Comparison of ENCODE assay signal across 28 cellular contexts in the genomic region with DNA sequence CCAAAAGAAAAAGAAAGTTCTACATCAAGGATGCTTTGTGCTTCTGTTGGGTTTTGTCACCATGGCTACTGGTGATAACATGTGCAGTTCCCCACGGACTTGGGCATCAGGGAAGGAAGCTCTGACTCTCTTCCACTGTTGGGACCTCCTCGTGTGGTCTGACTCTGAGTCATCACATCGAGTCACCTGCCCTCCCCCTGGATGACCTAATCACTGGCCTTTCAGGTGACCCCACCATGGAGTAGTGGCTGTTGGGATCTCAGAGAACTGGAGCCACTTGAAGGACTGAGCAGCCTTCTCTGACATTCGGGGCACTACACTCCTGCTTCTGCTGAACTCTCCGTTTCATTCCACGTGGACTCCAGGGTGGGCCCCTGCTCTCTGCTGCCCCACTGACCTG.
DNase-seq lines count a peak whose midpoint lies in the region; ATAC-seq, FAIRE-seq and TF ChIP-seq lines count a peak whose summit lies in the region.
"Had no signal": no experiment of that assay in that cellular context is flagged by ENCODE, and none has a peak within 500 bp of the region (broad histone marks: within the 10 kb centered on the region; RNA-seq: fewer than 3 reads in every experiment).

No MANE protein-coding gene starts in this region.

- no peak overlapping the region for H3K27ac ChIP-seq in A549
- H3K27ac ChIP-seq: BLaER1 treated with 17β-estradiol and CSF1 and Interleukin-3, amounts not matched to agents 10 nM and 100 nM; coronary artery; epithelial cell of prostate; lower lobe of right lung; VCaP had no signal

- no peak for FAIRE-seq in A549 (lab: Jason Lieb, UNC)
- FAIRE-seq: GM19239 had no signal

- ATAC-seq in A549: peak; percentile 35 to 46; a peak in 4 of 6 replicates
- ATAC-seq: HCT116, Right ventricle myocardium inferior, T-cell had no signal

- no peak for TF ChIP-seq CTCF in A549 (IDR thresholded peaks at IDR 0.05)
- no peak for TF ChIP-seq CTCF in cardiac fibroblast (IDR thresholded peaks at IDR 0.05; ENCODE audit: low read depth, low read length)

- no peak for TF ChIP-seq RAD21 in A549 (conservative IDR thresholded peaks at IDR 0.05 in 1 of 2, IDR thresholded peaks at IDR 0.05 in 1 of 2)

- peak; percentile 16 to 44 for DNase-seq in A549 (ENCODE audit: low read depth in 1 of 2, low spot score in 1 of 2)
- peak; percentile 54 for DNase-seq in HT-29 (ENCODE audit: low spot score)
- peak; percentile 21 to 32 for DNase-seq in cardiac fibroblast (ENCODE audit: low read depth in 2 of 2)
- peak; percentile 6 for DNase-seq in kidney glomerular epithelial cell (lab: John Stamatoyannopoulos, UW)
- no peak for DNase-seq in NCI-H524 treated with DMSO at 0.1 percent for 48 hours (lab: John Stamatoyannopoulos, UW)
- no peak for DNase-seq in NCI-H2107 treated with DMSO at 0.1 percent for 48 hours (lab: John Stamatoyannopoulos, UW; ENCODE audit: unreplicated experiment)
- no peak for DNase-seq in medulla oblongata (ENCODE audit: extremely low spot score)
- no peak for DNase-seq in middle frontal gyrus (ENCODE audit: extremely low spot score, low spot score)
- DNase-seq: 8988T; activated CD4-positive, alpha-beta T cell treated with anti-CD3 and anti-CD28 coated beads, Interleukin-2, amount 50 U/mL, for 4 hours; activated naive CD4-positive, alpha-beta T cell treated with anti-CD3 and anti-CD28 coated beads for 36 hours; activated T-cell treated with anti-CD3 and anti-CD28 coated beads for 4 hours; aorta; DMS79; lower lobe of right lung; MV-4-11; NCI-H187 treated with DMSO at 0.1 percent for 48 hours; NCI-H510A treated with DMSO at 0.1 percent for 48 hours; stimulated activated CD8-positive, alpha-beta memory T cell treated with anti-CD3 and anti-CD28 coated beads, Interleukin-4, amount 100 ng/mL, for 48 hours; T-cell had no signal

- H3K4me3 ChIP-seq in A549 (no peak overlapping the region), cardiac fibroblast (replicated peaks in 1 of 2; ENCODE audit: low read depth in 2 of 2, low read length in 2 of 2) (no peak overlapping the region)
- H3K4me3 ChIP-seq: BLaER1 treated with 17β-estradiol and CSF1 and Interleukin-3, amounts not matched to agents 10 nM and 100 nM; coronary artery; lower lobe of right lung; smooth muscle cell had no signal

- CTCF ChIA-PET in A549 (lab: Yijun Ruan, JAX): no interaction called here

- no peak for TF ChIP-seq EP300 in A549 (IDR thresholded peaks at IDR 0.05)

- no peaks in the 10 kb centered on the region for H3K9me3 ChIP-seq in A549
- H3K9me3 ChIP-seq: BLaER1 treated with 17β-estradiol and CSF1 and Interleukin-3, amounts not matched to agents 10 nM and 100 nM; lower lobe of right lung had no signal

- no peak for TF ChIP-seq POLR2A in A549 (IDR thresholded peaks at IDR 0.05; ENCODE audit: low read length)

- H3K4me1 ChIP-seq in A549: no peaks in the 10 kb centered on the region
- H3K4me1 ChIP-seq: BLaER1 treated with 17β-estradiol and CSF1 and Interleukin-3, amounts not matched to agents 10 nM and 100 nM; lower lobe of right lung had no signal

- H3K4me2 ChIP-seq in A549: no peak overlapping the region
- H3K4me2 ChIP-seq: BLaER1 treated with 17β-estradiol and CSF1 and Interleukin-3, amounts not matched to agents 10 nM and 100 nM; smooth muscle cell had no signal

- POLR2A ChIA-PET in A549 (lab: Yijun Ruan, JAX): no interaction called here

- 20% methylated on average over 6 of the region's 6 CpGs for WGBS in A549 (ENCODE audit: missing lambda C conversion rate)

TF ChIP-seq in A549, 52 proteins besides CTCF, POLR2A, EP300 and RAD21:
- no peak for TF ChIP-seq PHF8 (IDR thresholded peaks at IDR 0.05; ENCODE audit: borderline replicate concordance, low read depth)
- TF ChIP-seq ZNF302 (CRISPR knock-in tag; IDR thresholded peaks at IDR 0.05): no peak
- TF ChIP-seq ATOH8 (CRISPR knock-in tag; IDR thresholded peaks at IDR 0.05; ENCODE audit: low read depth): no peak
TF ChIP-seq in A549: peak in this region for 0.

Comparison
In these comparisons a context has a peak if more than half of its experiments do, and no peak if none do; other contexts are left out.
1. DNase-seq: peak in A549 (2 of 2), HT-29 (single experiment), cardiac fibroblast (2 of 2) and kidney glomerular epithelial cell (single experiment); none in NCI-H524 treated with DMSO at 0.1 percent for 48 hours (single experiment), NCI-H2107 treated with DMSO at 0.1 percent for 48 hours (single experiment), medulla oblongata (single experiment) and middle frontal gyrus (single experiment).